Comparison of ENCODE assay signal across 10 cellular contexts in genomic region chr19:51903192-51903591, GRCh38. TPM values are rescaled to one million over a fixed set of nuclear protein-coding genes. Genes with fewer than 3 reads are reported as not detected.
DNase-seq lines count a peak whose midpoint lies in the region; ATAC-seq, FAIRE-seq and TF ChIP-seq lines count a peak whose summit lies in the region.
"Had no signal": no experiment of that assay in that cellular context is flagged by ENCODE, and none has a peak within 500 bp of the region (broad histone marks: within the 10 kb centered on the region; RNA-seq: fewer than 3 reads in every experiment).

No MANE protein-coding gene starts in this region.

- FAIRE-seq in endothelial cell of umbilical vein (lab: Jason Lieb, UNC): no peak

- H3K4me1 ChIP-seq in CD4-positive, alpha-beta memory T cell (ENCODE audit: insufficient read depth, low read length): peaks cover 9% of the 10 kb centered on the region
- no peaks in the 10 kb centered on the region for H3K4me1 ChIP-seq in PC-3 (ENCODE audit: insufficient read depth, low read length)
- no peaks in the 10 kb centered on the region for H3K4me1 ChIP-seq in endothelial cell of umbilical vein (ENCODE audit: control insufficient read depth, extremely low read depth, insufficient read depth, low read length)

- dilution Hi-C loops in endothelial cell of umbilical vein (cut with MboI; ENCODE audit: extremely low pct_ligation_motif_present, low sequenced_read_pairs): no loop called here

- H3K36me3 Mint-ChIP-seq in CD4-positive, alpha-beta memory T cell: peaks cover 65 to 68% of the 10 kb centered on the region in 2 donors

- no peak overlapping the region for H3K4me2 ChIP-seq in PC-3 (ENCODE audit: low read length)
- no peak overlapping the region for H3K4me2 ChIP-seq in endothelial cell of umbilical vein (ENCODE audit: insufficient read depth, low read length)

- H3K27me3 ChIP-seq in CD4-positive, alpha-beta memory T cell (ENCODE audit: insufficient read depth, low read length): no peaks in the 10 kb centered on the region
- H3K27me3 ChIP-seq in PC-3 (ENCODE audit: low read length): no peaks in the 10 kb centered on the region
- no peaks in the 10 kb centered on the region for H3K27me3 ChIP-seq in endothelial cell of umbilical vein (ENCODE audit: control insufficient read depth in 2 of 2, insufficient read depth in 2 of 2, low read length in 2 of 2)

- H3K79me2 ChIP-seq in PC-3 (ENCODE audit: low read length) (peaks cover 42% of the 10 kb centered on the region), endothelial cell of umbilical vein (ENCODE audit: control insufficient read depth, insufficient read depth, low read length) (peaks cover 36% of the 10 kb centered on the region)

- no peak overlapping the region for H3K4me3 ChIP-seq in CD4-positive, alpha-beta memory T cell (ENCODE audit: low read length in 2 of 2)
- H3K4me3 ChIP-seq in PC-3 (ENCODE audit: low read length) (peak overlapping the region; percentile 77), endothelial cell of umbilical vein (replicated peaks in 1 of 3; ENCODE audit: insufficient read depth in 1 of 3, low read depth in 1 of 3, low read length in 3 of 3) (no peak overlapping the region)

- no peak overlapping the region for H3K27ac ChIP-seq in CD4-positive, alpha-beta memory T cell (ENCODE audit: low read depth, low read length)
- H3K27ac ChIP-seq in PC-3 (ENCODE audit: low read length) (no peak overlapping the region), endothelial cell of umbilical vein (ENCODE audit: insufficient read depth, low read depth, low read length) (no peak overlapping the region)

- BruUV-seq in PC-3 (replicated peaks; lab: Mats Ljungman, UMichigan) (no TSS peak), endothelial cell of umbilical vein (replicated peaks; lab: Mats Ljungman, UMichigan) (TSS peak; percentile 23)

- H3K27me3 Mint-ChIP-seq in CD4-positive, alpha-beta memory T cell: peaks cover 4 to 10% of the 10 kb centered on the region in 2 donors

- DNase-seq in CD4-positive, alpha-beta memory T cell: no peak
- DNase-seq in PC-3: no peak
- DNase-seq in endothelial cell of umbilical vein (ENCODE audit: low read depth, low spot score): no peak
- DNase-seq in nucleus accumbens (lab: John Stamatoyannopoulos, UW): peak in 42 of 56 donors; percentile 1 to 59 (median 22)
- DNase-seq: activated CD4-positive, alpha-beta T cell treated with anti-CD3 and anti-CD28 coated beads for 4 hours; cortex of kidney had no signal

- no peak for TF ChIP-seq POLR2A in endothelial cell of umbilical vein (IDR thresholded peaks at IDR 0.05; ENCODE audit: low read depth, low read length)

- no peak for ATAC-seq in PC-3
- ATAC-seq in GM19324 (IDR thresholded peaks at IDR 0.05; ENCODE audit: low FRiP score, unreplicated experiment): no peak
- no peak for ATAC-seq in HG03354 (IDR thresholded peaks at IDR 0.05; ENCODE audit: poor library complexity, severe bottlenecking, unreplicated experiment)
- ATAC-seq in esophagus mucosa: no peak
- ATAC-seq in GM19463 (IDR thresholded peaks at IDR 0.05; ENCODE audit: unreplicated experiment): no peak

- H3K9me2 ChIP-seq in PC-3 (replicated peaks; ENCODE audit: low read length): no peaks in the 10 kb centered on the region

- H3K4me1 Mint-ChIP-seq in CD4-positive, alpha-beta memory T cell: peaks cover 13 to 35% (median 21%) of the 10 kb centered on the region in 4 donors

- H3K9me3 ChIP-seq in CD4-positive, alpha-beta memory T cell (ENCODE audit: control insufficient read depth in 1 of 2, low read length in 2 of 2): peaks cover 6 to 34% of the 10 kb centered on the region in 2 donors
- H3K9me3 ChIP-seq in PC-3 (ENCODE audit: low read length) (peaks cover 61% of the 10 kb centered on the region), endothelial cell of umbilical vein (replicated peaks; ENCODE audit: control insufficient read depth, insufficient read depth, low read length) (no peaks in the 10 kb centered on the region)

- no peaks in the 10 kb centered on the region for H3F3A ChIP-seq in PC-3 (ENCODE audit: low read length, unreplicated experiment)

- no peak overlapping the region for H3K9ac ChIP-seq in PC-3 (ENCODE audit: low read length)
- no peak overlapping the region for H3K9ac ChIP-seq in endothelial cell of umbilical vein (replicated peaks; ENCODE audit: extremely low read depth, insufficient read depth, low read length)

- no peak for TF ChIP-seq CTCF in PC-3 (conservative IDR thresholded peaks at IDR 0.05; ENCODE audit: low read depth, low read length)
- no peak for TF ChIP-seq CTCF in endothelial cell of umbilical vein (IDR thresholded peaks at IDR 0.05; ENCODE audit: extremely low read depth in 1 of 2, insufficient read depth in 1 of 2, low read depth in 1 of 2, low read length in 2 of 2)

- H3K9me1 ChIP-seq in endothelial cell of umbilical vein (replicated peaks; ENCODE audit: control insufficient read depth, extremely low read depth, insufficient read depth, low read length): no peaks in the 10 kb centered on the region

- CTCF ChIA-PET in CD4-positive, alpha-beta memory T cell (lab: Charles Lee; ENCODE audit: partially characterized antibody): no interaction called here
- CTCF ChIA-PET in PC-3 (lab: Charles Lee) (no interaction called here), endothelial cell of umbilical vein (lab: Charles Lee) (no interaction called here)

- H4K20me1 ChIP-seq in PC-3 (ENCODE audit: low read length): no peaks in the 10 kb centered on the region
- H4K20me1 ChIP-seq in endothelial cell of umbilical vein (replicated peaks; ENCODE audit: control insufficient read depth, extremely low read depth, insufficient read depth, low read length): no peaks in the 10 kb centered on the region

- POLR2A ChIA-PET in CD4-positive, alpha-beta memory T cell (lab: Charles Lee; ENCODE audit: partially characterized antibody): interaction anchor here (0.7 to 1.5 kb wide), 3 partner anchors 17 to 84 kb away, joined by 3 read pairs; partner anchors contain the start of genes ZNF350 and ZNF613
- POLR2A ChIA-PET in PC-3 (lab: Charles Lee; ENCODE audit: unreplicated experiment) (no interaction called here), endothelial cell of umbilical vein (lab: Charles Lee) (no interaction called here)

- H2AFZ ChIP-seq in PC-3 (ENCODE audit: low read length) (no peak overlapping the region), endothelial cell of umbilical vein (ENCODE audit: low read depth, low read length) (no peak overlapping the region)

- peaks cover 19% of the 10 kb centered on the region for H3K36me3 ChIP-seq in CD4-positive, alpha-beta memory T cell (ENCODE audit: insufficient read depth, low read length)
- H3K36me3 ChIP-seq in PC-3 (ENCODE audit: low read depth, low read length) (peaks cover 54% of the 10 kb centered on the region), endothelial cell of umbilical vein (ENCODE audit: control insufficient read depth in 2 of 2, extremely low read depth in 1 of 2, insufficient read depth in 2 of 2, low read length in 2 of 2) (peaks cover 0 to 1% of the 10 kb centered on the region in 2 experiments)

- peaks cover 7 to 93% (median 77%) of the 10 kb centered on the region in 8 donors for H3K9me3 Mint-ChIP-seq in CD4-positive, alpha-beta memory T cell

- no peak overlapping the region for H3K27ac Mint-ChIP-seq in CD4-positive, alpha-beta memory T cell

- H3K4me3 Mint-ChIP-seq in CD4-positive, alpha-beta memory T cell: peak overlapping the region; percentile 51 to 100 (median 76)

- intact Hi-C loops in CD4-positive, alpha-beta memory T cell (cut with micrococcal nuclease): loop anchor here (10.0 kb wide), 1 partner anchor 1432 kb away; the partner anchor contains the start of gene ZNF845
- intact Hi-C loops in PC-3 (cut with micrococcal nuclease) (no loop called here), endothelial cell of umbilical vein (cut with micrococcal nuclease) (no loop called here)

RNA-seq across cellular contexts. Expression of gene ZNF649, which starts 1.6 kb away (rescaled TPM):
- total RNA-seq in CD4-positive, alpha-beta memory T cell: 10 to 100 TPM; 28.6 to 30.8 TPM
- 10 to 100 TPM in 1 of 2 donors, 1 to 10 TPM in 1; 3.6 to 10.2 TPM for polyA plus RNA-seq in CD4-positive, alpha-beta memory T cell
- total RNA-seq in PC-3 (2014; rRNA removed): 4.7 and 9.7 TPM in 2 replicates
- 8.6 and 9.0 TPM in 2 replicates for total RNA-seq in endothelial cell of umbilical vein
- 2.0 and 2.1 TPM in 2 replicates for polyA plus RNA-seq in endothelial cell of umbilical vein
- polyA plus RNA-seq in endothelial cell of umbilical vein (2011; cell fraction: cytosol; rRNA removed): 2.1 TPM in 2 replicates
- polyA plus RNA-seq in endothelial cell of umbilical vein (2011; cell fraction: nucleus; rRNA removed): 3.1 and 5.0 TPM in 2 replicates
- polyA plus RNA-seq in endothelial cell of umbilical vein (2012): 3.7 and 5.8 TPM in 2 replicates
- 6.0 and 6.3 TPM in 2 replicates for polyA minus RNA-seq in endothelial cell of umbilical vein
- polyA minus RNA-seq in endothelial cell of umbilical vein (2011; cell fraction: cytosol; rRNA and poly(A)+ RNA removed): not detected
- polyA minus RNA-seq in endothelial cell of umbilical vein (2011; cell fraction: nucleus; rRNA and poly(A)+ RNA removed): 5.4 and 10.0 TPM in 2 replicates
- total RNA-seq in esophagus mucosa: 5.4 TPM

RNA-seq across cellular contexts. Expression of gene ZNF577, which starts 15.4 kb away (rescaled TPM):
- total RNA-seq in CD4-positive, alpha-beta memory T cell: 10 to 100 TPM; 18.5 to 21.0 TPM
- polyA plus RNA-seq in CD4-positive, alpha-beta memory T cell: 1 to 10 TPM; 2.2 to 4.5 TPM
- total RNA-seq in PC-3 (2014; rRNA removed) (6.2 and 7.2 TPM in 2 replicates), endothelial cell of umbilical vein (3.2 and 4.0 TPM in 2 replicates), esophagus mucosa (2.8 TPM)
- polyA plus RNA-seq in endothelial cell of umbilical vein: 3.1 and 4.7 TPM in 2 replicates
- 1.9 and 3.3 TPM in 2 replicates for polyA plus RNA-seq in endothelial cell of umbilical vein (2011; cell fraction: cytosol; rRNA removed)
- 26.9 and 34.3 TPM in 2 replicates for polyA plus RNA-seq in endothelial cell of umbilical vein (2011; cell fraction: nucleus; rRNA removed)
- polyA plus RNA-seq in endothelial cell of umbilical vein (2012): 2.1 and 3.3 TPM in 2 replicates
- polyA minus RNA-seq in endothelial cell of umbilical vein: 6.7 and 11.7 TPM in 2 replicates
- polyA minus RNA-seq in endothelial cell of umbilical vein (2011; cell fraction: cytosol; rRNA and poly(A)+ RNA removed): not detected
- polyA minus RNA-seq in endothelial cell of umbilical vein (2011; cell fraction: nucleus; rRNA and poly(A)+ RNA removed): 6.0 and 9.3 TPM in 2 replicates

RNA-seq across cellular contexts. Expression of gene ZNF613, which starts 24.1 kb away (rescaled TPM):
- total RNA-seq in CD4-positive, alpha-beta memory T cell: 1 to 10 TPM; 8.0 to 8.9 TPM
- 1 to 10 TPM; 3.9 to 5.8 TPM for polyA plus RNA-seq in CD4-positive, alpha-beta memory T cell
- total RNA-seq in PC-3 (2014; rRNA removed) (3.1 and 4.3 TPM in 2 replicates), endothelial cell of umbilical vein (4.4 and 6.5 TPM in 2 replicates), esophagus mucosa (3.5 TPM)
- 1.7 and 2.1 TPM in 2 replicates for polyA plus RNA-seq in endothelial cell of umbilical vein
- 4.1 and 4.5 TPM in 2 replicates for polyA plus RNA-seq in endothelial cell of umbilical vein (2011; cell fraction: cytosol; rRNA removed)
- 3.7 and 3.8 TPM in 2 replicates for polyA plus RNA-seq in endothelial cell of umbilical vein (2011; cell fraction: nucleus; rRNA removed)
- polyA plus RNA-seq in endothelial cell of umbilical vein (2012): 3.0 and 3.6 TPM in 2 replicates
- 6.6 and 7.8 TPM in 2 replicates for polyA minus RNA-seq in endothelial cell of umbilical vein
- 3.7 TPM for polyA minus RNA-seq in endothelial cell of umbilical vein (2011; cell fraction: cytosol; rRNA and poly(A)+ RNA removed)
- polyA minus RNA-seq in endothelial cell of umbilical vein (2011; cell fraction: nucleus; rRNA and poly(A)+ RNA removed): 2.4 and 4.0 TPM in 2 replicates

Comparison
In these comparisons a context has a peak if more than half of its experiments do, and no peak if none do; other contexts are left out.
1. DNase-seq: peak in nucleus accumbens (42 of 56); none in CD4-positive, alpha-beta memory T cell (0 of 5), PC-3 (single experiment) and endothelial cell of umbilical vein (single experiment).